In genomic region chr15:77002954-77003912, GRCh38 we compare ENCODE assay signal across 8 cellular contexts. TPM values are rescaled to one million over a fixed set of nuclear protein-coding genes. Genes with fewer than 3 reads are reported as not detected.
DNase-seq lines count a peak whose midpoint lies in the region; ATAC-seq and TF ChIP-seq lines count a peak whose summit lies in the region.

No MANE protein-coding gene starts in this region.

- H3K4me1 ChIP-seq in Loucy (ENCODE audit: insufficient read depth, low read length, poor library complexity, severe bottlenecking), result peaks cover 37% of the 10 kb centered on the region
- H3K4me1 ChIP-seq in aorta (ENCODE audit: control insufficient read depth in 1 of 2, insufficient read depth in 2 of 2, low read length in 2 of 2), result no peaks in the 10 kb centered on the region

- peaks cover 6% of the 10 kb centered on the region; the same call in 1 of the 2 replicates for H3K79me2 ChIP-seq in Loucy (ENCODE audit: insufficient read depth, low read length)

- H3K27ac ChIP-seq in aorta (ENCODE audit: low read depth in 1 of 2, low read length in 2 of 2), result no peak overlapping the region

- H2AFZ ChIP-seq in Loucy (ENCODE audit: low read length), result no peak overlapping the region

- TF ChIP-seq CTCF in Loucy (conservative IDR thresholded peaks at IDR 0.05; ENCODE audit: low read length), result no peak

- H3K27me3 Mint-ChIP-seq in activated T-cell treated with anti-CD3 and anti-CD28 coated beads, Interleukin-2, amount 50 U/mL, for 72 hours (ENCODE audit: low read depth), result no peaks in the 10 kb centered on the region
- no peaks in the 10 kb centered on the region for H3K27me3 Mint-ChIP-seq in naive B cell

- peaks cover 88% of the 10 kb centered on the region for H3K4me1 Mint-ChIP-seq in activated T-cell treated with anti-CD3 and anti-CD28 coated beads, Interleukin-2, amount 50 U/mL, for 72 hours (ENCODE audit: low read depth)
- H3K4me1 Mint-ChIP-seq in naive B cell, result peaks cover 44 to 56% (median 49%) of the 10 kb centered on the region in 3 donors

- H3K4me3 Mint-ChIP-seq in activated T-cell treated with anti-CD3 and anti-CD28 coated beads, Interleukin-2, amount 50 U/mL, for 72 hours, result peak overlapping the region; percentile 66 to 74
- H3K4me3 Mint-ChIP-seq in naive B cell, result peak overlapping the region; percentile 47 to 88 (median 76)

- H3K36me3 Mint-ChIP-seq in activated T-cell treated with anti-CD3 and anti-CD28 coated beads, Interleukin-2, amount 50 U/mL, for 72 hours (ENCODE audit: insufficient read depth in 2 of 2), result peaks cover 11 to 21% of the 10 kb centered on the region in 2 donors
- H3K36me3 Mint-ChIP-seq in naive B cell, result peaks cover 0 to 9% of the 10 kb centered on the region in 2 donors

- intact Hi-C loops in aorta (cut with DNase I), result no loop called here

- peaks cover 1 to 4% of the 10 kb centered on the region in 2 donors for H3K9me3 Mint-ChIP-seq in activated T-cell treated with anti-CD3 and anti-CD28 coated beads, Interleukin-2, amount 50 U/mL, for 72 hours
- H3K9me3 Mint-ChIP-seq in naive B cell, result peaks cover 0 to 4% (median 0%) of the 10 kb centered on the region in 7 donors

- DNase-seq in NK-92 treated with Interleukin-12 subunit alpha and Interleukin-12 subunit beta, amount 100 ng/mL, for 24 hours (lab: John Stamatoyannopoulos, UW), result peak; percentile 83
- DNase-seq in NK-92 (lab: John Stamatoyannopoulos, UW; ENCODE audit: unreplicated experiment) (no peak), naive B cell (peak; percentile 58), aorta (peak; percentile 76 to 90), NCI-H2029 treated with DMSO at 0.1 percent for 48 hours (lab: John Stamatoyannopoulos, UW) (no peak), cerebellar cortex (ENCODE audit: low spot score) (no peak)
- DNase-seq in activated T-cell treated with anti-CD3 and anti-CD28 coated beads, Interleukin-2, amount 50 U/mL, for 72 hours, result peak; percentile 77 to 80

- peak overlapping the region; percentile 93 for H3K27ac Mint-ChIP-seq in activated T-cell treated with anti-CD3 and anti-CD28 coated beads, Interleukin-2, amount 50 U/mL, for 72 hours
- H3K27ac Mint-ChIP-seq in naive B cell, result peak overlapping the region; percentile 4 to 96 (median 91)

- H3K9me2 ChIP-seq in Loucy (replicated peaks; ENCODE audit: low read depth, low read length), result no peaks in the 10 kb centered on the region

- ATAC-seq in activated T-cell treated with anti-CD3 and anti-CD28 coated beads, Interleukin-2, amount 50 U/mL, for 72 hours (replicated peaks in 1 of 2), result peak; percentile 88 to 90
- peak; percentile 91 to 92 for ATAC-seq in naive B cell (ENCODE audit: low read depth in 2 of 2)
- peak; percentile 55 for ATAC-seq in aorta (ENCODE audit: low FRiP score)

- 90 to 91% methylated on average over 16 of the region's 16 CpGs for WGBS in aorta, 2 donors

- H3F3A ChIP-seq in Loucy (ENCODE audit: low read depth), result no peaks in the 10 kb centered on the region

- no peaks in the 10 kb centered on the region for H3K27me3 ChIP-seq in Loucy (ENCODE audit: insufficient read depth, low read length, poor library complexity, severe bottlenecking)
- H3K27me3 ChIP-seq in aorta (ENCODE audit: control insufficient read depth in 1 of 2, insufficient read depth in 2 of 2, low read length in 1 of 2), result no peaks in the 10 kb centered on the region

- H3K9me3 ChIP-seq in Loucy (ENCODE audit: insufficient read depth, low read depth, low read length), result no peaks in the 10 kb centered on the region
- no peaks in the 10 kb centered on the region for H3K9me3 ChIP-seq in aorta (ENCODE audit: control insufficient read depth, low read length)

- peak overlapping the region; percentile 56 for H3K4me2 ChIP-seq in Loucy (ENCODE audit: low read depth, low read length, poor library complexity, severe bottlenecking)

- H3K4me3 ChIP-seq in Loucy (ENCODE audit: low read length, poor library complexity, severe bottlenecking) (peak overlapping the region; percentile 13), aorta (ENCODE audit: low read length in 2 of 2) (no peak overlapping the region)

- H3K9ac ChIP-seq in Loucy (ENCODE audit: low read depth, low read length, poor library complexity, severe bottlenecking), result no peak overlapping the region

- H3K36me3 ChIP-seq in Loucy (ENCODE audit: insufficient read depth, low read length), result no peaks in the 10 kb centered on the region
- H3K36me3 ChIP-seq in aorta (ENCODE audit: control insufficient read depth in 1 of 2, insufficient read depth in 2 of 2, low read length in 1 of 2), result no peaks in the 10 kb centered on the region

- H4K20me1 ChIP-seq in Loucy (ENCODE audit: insufficient read depth, low read length, poor library complexity, severe bottlenecking), result no peaks in the 10 kb centered on the region

RNA-seq across cellular contexts. Expression of gene PSTPIP1, which starts 8.3 kb away (rescaled TPM):
- 100 to 1,000 TPM; 141 to 152 TPM for total RNA-seq in activated T-cell treated with anti-CD3 and anti-CD28 coated beads, Interleukin-2, amount 50 U/mL, for 72 hours
- 10 to 100 TPM; 15.6 to 34.1 (median 24.1) TPM for polyA plus RNA-seq in naive B cell (ENCODE audit: low read depth in 6 of 6)
- total RNA-seq in aorta, result 10 to 100 TPM; 14.1 to 42.9 TPM
- polyA plus RNA-seq in aorta, result 10 to 100 TPM; 16.5 to 30.4 TPM

Comparison
In these comparisons a context has a peak if more than half of its experiments do, and no peak if none do; other contexts are left out.
1. DNase-seq: peak in NK-92 treated with Interleukin-12 subunit alpha and Interleukin-12 subunit beta, amount 100 ng/mL, for 24 hours (single experiment), activated T-cell treated with anti-CD3 and anti-CD28 coated beads, Interleukin-2, amount 50 U/mL, for 72 hours (2 of 2), naive B cell (single experiment) and aorta (2 of 2); none in NK-92 (single experiment), NCI-H2029 treated with DMSO at 0.1 percent for 48 hours (single experiment) and cerebellar cortex (single experiment).
2. Peak in every context shown above with its lines, with median percentiles within 50 percentile points of each other: ATAC-seq.